ENCODE assay signal across 8 cellular contexts in genomic region chr3:12993022-12993622, GRCh38.
A peak's percentile ranks its signal among the peaks of the same experiment; 100 is the strongest.
DNase-seq lines count a peak whose midpoint lies in the region; ATAC-seq, FAIRE-seq and TF ChIP-seq lines count a peak whose summit lies in the region.

No MANE protein-coding gene starts in this region.

- H3K27me3 Mint-ChIP-seq in MCF 10A (ENCODE audit: insufficient read depth, unreplicated experiment), result no peaks in the 10 kb centered on the region

- no peaks in the 10 kb centered on the region for H3K36me3 ChIP-seq in lung (ENCODE audit: control insufficient read depth in 2 of 2, insufficient read depth in 2 of 2, low read length in 2 of 2)

- CTCF ChIA-PET in MCF 10A (lab: Yijun Ruan, JAX), result interaction anchor here (1.3 to 4.1 kb wide), 3 partner anchors 10 to 151 kb away, joined by 3 to 22 read pairs (median 7); partner anchors contain the start of gene RPL32

- no peaks in the 10 kb centered on the region for H3K9me3 Mint-ChIP-seq in MCF 10A (ENCODE audit: unreplicated experiment)

- ATAC-seq in lung (ENCODE audit: insufficient read depth, low FRiP score), result no peak
- ATAC-seq in GM18909 (IDR thresholded peaks at IDR 0.05; ENCODE audit: poor library complexity, unreplicated experiment), result no peak

- DNase-seq in activated effector memory CD4-positive, alpha-beta T cell treated with anti-CD3 and anti-CD28 coated beads, Interleukin-2, amount 50 U/mL, for 16 hours, result peak; percentile 61
- DNase-seq in activated effector memory CD4-positive, alpha-beta T cell treated with Interleukin-2 at 50 U/mL for 16 hours, result no peak
- DNase-seq in MCF 10A (ENCODE audit: unreplicated experiment) (no peak), lung (ENCODE audit: low spot score) (no peak), urothelium cell line (ENCODE audit: low spot score) (peak; percentile 69), COR-L47 (lab: John Stamatoyannopoulos, UW) (no peak)
- no peak for DNase-seq in stimulated activated CD4-positive, alpha-beta T cell treated with anti-CD3 and anti-CD28 coated beads, Interleukin-4, amount 100 ng/mL, for 24 hours

- no TSS peak for BruUV-seq in MCF 10A (replicated peaks; lab: Mats Ljungman, UMichigan)

- FAIRE-seq in urothelium cell line (lab: Jason Lieb, UNC), result no peak

- H3K9me3 ChIP-seq in lung (ENCODE audit: control insufficient read depth in 2 of 2, insufficient read depth in 1 of 2, low read length in 1 of 2), result no peaks in the 10 kb centered on the region

- no peaks in the 10 kb centered on the region for H3K36me3 Mint-ChIP-seq in MCF 10A (ENCODE audit: insufficient read depth, unreplicated experiment)

- POLR2A ChIA-PET in MCF 10A (lab: Yijun Ruan, JAX), result interaction anchor here (1.0 kb wide), 1 partner anchor 26 kb away, joined by 3 read pairs; no protein-coding TSS in a partner anchor

- H3K27ac ChIP-seq in lung (ENCODE audit: low read depth in 1 of 2, low read length in 1 of 2), result peak overlapping the region; percentile 69 to 89

- peak overlapping the region; percentile 59 for H3K4me3 Mint-ChIP-seq in MCF 10A (ENCODE audit: unreplicated experiment)

- WGBS in lung, 2 donors, result 10% methylated on average over 27 of the region's 27 CpGs

- H3K4me1 Mint-ChIP-seq in MCF 10A (ENCODE audit: insufficient read depth, unreplicated experiment), result no peaks in the 10 kb centered on the region

- intact Hi-C loops in MCF 10A (cut with micrococcal nuclease), result no loop called here

- peak overlapping the region; percentile 62 for H3K4me3 ChIP-seq in lung

- H3K4me1 ChIP-seq in lung (ENCODE audit: control insufficient read depth in 2 of 2, insufficient read depth in 2 of 2, low read length in 2 of 2), result peaks cover 0 to 4% of the 10 kb centered on the region in 2 donors

- H3K27ac Mint-ChIP-seq in MCF 10A (ENCODE audit: low read depth, unreplicated experiment), result no peak overlapping the region

- TF ChIP-seq CTCF in MCF 10A (IDR thresholded peaks at IDR 0.05; ENCODE audit: unreplicated experiment) (no peak), lung (IDR thresholded peaks at IDR 0.05; ENCODE audit: control extremely low read depth, extremely low read depth) (no peak)

- H3K27me3 ChIP-seq in lung (ENCODE audit: control insufficient read depth, insufficient read depth), result no peaks in the 10 kb centered on the region

Comparison
In these comparisons a context has a peak if more than half of its experiments do, and no peak if none do; other contexts are left out.
1. DNase-seq: peak in activated effector memory CD4-positive, alpha-beta T cell treated with anti-CD3 and anti-CD28 coated beads, Interleukin-2, amount 50 U/mL, for 16 hours (single experiment) and urothelium cell line (single experiment); none in activated effector memory CD4-positive, alpha-beta T cell treated with Interleukin-2 at 50 U/mL for 16 hours (single experiment), MCF 10A (single experiment), lung (single experiment), stimulated activated CD4-positive, alpha-beta T cell treated with anti-CD3 and anti-CD28 coated beads, Interleukin-4, amount 100 ng/mL, for 24 hours (single experiment) and COR-L47 (single experiment).